ENCODE assay signal across 9 cellular contexts in the genomic region with DNA sequence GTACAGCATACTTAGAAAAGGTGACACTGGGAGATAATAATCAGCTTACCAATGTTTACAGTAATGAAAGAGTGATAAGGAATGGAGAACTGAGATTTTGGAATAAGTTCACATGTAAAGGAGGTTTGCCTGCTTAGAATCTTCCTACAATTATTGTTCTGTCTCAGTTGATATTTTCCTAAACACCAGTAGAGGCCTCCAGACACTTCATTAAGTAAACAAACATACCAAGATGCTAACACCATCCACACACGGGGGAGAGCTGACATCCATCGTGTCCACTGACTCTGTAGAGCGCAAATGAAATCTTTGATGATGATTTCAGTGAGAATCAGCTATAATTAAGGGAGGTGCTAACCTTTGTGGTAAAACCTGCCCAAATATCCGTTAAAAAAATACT.
DNase-seq lines count a peak whose midpoint lies in the region; ATAC-seq, FAIRE-seq and TF ChIP-seq lines count a peak whose summit lies in the region.
"Had no signal": no experiment of that assay in that cellular context is flagged by ENCODE, and none has a peak within 500 bp of the region (broad histone marks: within the 10 kb centered on the region; RNA-seq: fewer than 3 reads in every experiment).

No MANE protein-coding gene starts in this region.

- intact Hi-C loops in PC-3 (cut with micrococcal nuclease), result loop anchor here (1.0 to 2.0 kb wide), 2 partner anchors 202 to 812 kb away; no protein-coding TSS in a partner anchor

- POLR2A ChIA-PET in PC-3 (lab: Charles Lee; ENCODE audit: unreplicated experiment), result interaction anchor here (0.6 kb wide), 1 partner anchor 18 kb away, joined by 5 read pairs; no protein-coding TSS in a partner anchor

- no peaks in the 10 kb centered on the region for H3K9me3 ChIP-seq in PC-3 (ENCODE audit: low read length)

- H3K27ac ChIP-seq in PC-3 (ENCODE audit: low read length), result no peak overlapping the region

- H3K4me2 ChIP-seq in PC-3 (ENCODE audit: low read length), result no peak overlapping the region

- TF ChIP-seq CTCF in PC-3 (conservative IDR thresholded peaks at IDR 0.05; ENCODE audit: low read depth, low read length), result peak; percentile 65
- peak; percentile 42 for TF ChIP-seq CTCF in foreskin fibroblast (IDR thresholded peaks at IDR 0.05; ENCODE audit: low read depth, low read length)

- peak; percentile 4 for DNase-seq in NCI-H146 (lab: John Stamatoyannopoulos, UW)
- no peak for DNase-seq in NCI-H146 treated with DMSO at 0.1 percent for 48 hours (lab: John Stamatoyannopoulos, UW; ENCODE audit: unreplicated experiment)
- DNase-seq in PC-3, result peak; percentile 44
- peak; percentile 6 to 27 for DNase-seq in foreskin fibroblast
- peak; percentile 20 for DNase-seq in stromal cell of bone marrow (ENCODE audit: low read depth)
- no peak for DNase-seq in GM12891 (ENCODE audit: insufficient read length, low spot score)
- DNase-seq in activated gamma-delta T cell (lab: John Stamatoyannopoulos, UW), result no peak
- DNase-seq: activated CD4-positive, alpha-beta T cell treated with anti-CD3 and anti-CD28 coated beads, Interleukin-2, amount 50 U/mL, for 1 hour had no signal

- BruUV-seq in PC-3 (replicated peaks; lab: Mats Ljungman, UMichigan), result no TSS peak

- no peaks in the 10 kb centered on the region for H3K27me3 ChIP-seq in PC-3 (ENCODE audit: low read length)

- no peak for TF ChIP-seq POLR2A in GM12891 (IDR thresholded peaks at IDR 0.05; ENCODE audit: low read depth, low read length)

- H3K79me2 ChIP-seq in PC-3 (ENCODE audit: low read length), result no peaks in the 10 kb centered on the region

- no peaks in the 10 kb centered on the region for H3F3A ChIP-seq in PC-3 (ENCODE audit: low read length, unreplicated experiment)

- no peaks in the 10 kb centered on the region for H3K36me3 ChIP-seq in PC-3 (ENCODE audit: low read depth, low read length)

- ATAC-seq in PC-3 (peak; percentile 80), GM21576 (IDR thresholded peaks at IDR 0.05; ENCODE audit: unreplicated experiment) (no peak)

- peaks cover 8% of the 10 kb centered on the region for H3K4me1 ChIP-seq in PC-3 (ENCODE audit: insufficient read depth, low read length)

- FAIRE-seq in GM12891 (lab: Jason Lieb, UNC), result no peak

- no peak overlapping the region for H3K4me3 ChIP-seq in PC-3 (ENCODE audit: low read length)
- no peak overlapping the region for H3K4me3 ChIP-seq in foreskin fibroblast (ENCODE audit: low read depth in 1 of 2, low read length in 2 of 2)

- CTCF ChIA-PET in PC-3 (lab: Charles Lee), result interaction anchor here (0.7 kb wide), 1 partner anchor 66 kb away, joined by 4 read pairs; no protein-coding TSS in a partner anchor

- H2AFZ ChIP-seq in PC-3 (ENCODE audit: low read length), result no peak overlapping the region

- H4K20me1 ChIP-seq in PC-3 (ENCODE audit: low read length), result no peaks in the 10 kb centered on the region

- no peak overlapping the region for H3K9ac ChIP-seq in PC-3 (ENCODE audit: low read length)

- no peaks in the 10 kb centered on the region for H3K9me2 ChIP-seq in PC-3 (replicated peaks; ENCODE audit: low read length)

TF ChIP-seq in GM12891, 5 proteins besides CTCF, POLR2A, EP300 and RAD21:
- TF ChIP-seq PAX5 (IDR thresholded peaks at IDR 0.05; ENCODE audit: insufficient read depth, low read length, severe bottlenecking) (no peak), POU2F2 (IDR thresholded peaks at IDR 0.05; ENCODE audit: low read depth, low read length) (no peak), POLR2AphosphoS5 (IDR thresholded peaks at IDR 0.05; ENCODE audit: low read depth, low read length) (no peak), SPI1 (IDR thresholded peaks at IDR 0.05; ENCODE audit: low read depth, low read length) (no peak), TAF1 (IDR thresholded peaks at IDR 0.05; ENCODE audit: low read depth, low read length) (no peak)

Comparison
In these comparisons a context has a peak if more than half of its experiments do, and no peak if none do; other contexts are left out.
1. DNase-seq: peak in NCI-H146 (single experiment), PC-3 (single experiment), foreskin fibroblast (2 of 2) and stromal cell of bone marrow (single experiment); none in NCI-H146 treated with DMSO at 0.1 percent for 48 hours (single experiment), GM12891 (single experiment) and activated gamma-delta T cell (single experiment).